12 cellular contexts compared by ENCODE assay signal in genomic region chr19:41551711-41552110, GRCh38. TPM values are rescaled to one million over a fixed set of nuclear protein-coding genes. Genes with fewer than 3 reads are reported as not detected.
DNase-seq lines count a peak whose midpoint lies in the region; ATAC-seq and TF ChIP-seq lines count a peak whose summit lies in the region.
"Had no signal": no experiment of that assay in that cellular context is flagged by ENCODE, and none has a peak within 500 bp of the region (broad histone marks: within the 10 kb centered on the region; RNA-seq: fewer than 3 reads in every experiment).

No MANE protein-coding gene starts in this region.

- H2AFZ ChIP-seq in MM.1S (ENCODE audit: low read length), result no peak overlapping the region
- H2AFZ ChIP-seq in mesenchymal stem cell (ENCODE audit: low read depth, low read length), result no peak overlapping the region

- no peaks in the 10 kb centered on the region for H3K9me3 Mint-ChIP-seq in activated CD4-positive, alpha-beta T cell treated with anti-CD3 and anti-CD28 coated beads, Interleukin-2, amount 10 ng/mL, durations not matched to agents 24 days and 14 days
- H3K9me3 Mint-ChIP-seq in activated naive CD8-positive, alpha-beta T cell treated with anti-CD3 and anti-CD28 coated beads, Interleukin-2, amount 50 U/mL, for 24 hours, result peaks cover 4% of the 10 kb centered on the region
- no peaks in the 10 kb centered on the region for H3K9me3 Mint-ChIP-seq in stimulated activated effector memory CD8-positive, alpha-beta T cell treated with anti-CD3 and anti-CD28 coated beads, Interleukin-12 subunit alpha, Interleukin-12 subunit beta, amount 100 ng/mL, for 72 hours

- no peak overlapping the region for H2BK12ac ChIP-seq in mesenchymal stem cell (ENCODE audit: low read length in 2 of 2)

- H2BK15ac ChIP-seq in mesenchymal stem cell (ENCODE audit: low read depth, poor library complexity, severe bottlenecking), result no peak overlapping the region

- H3K4me1 Mint-ChIP-seq in activated CD4-positive, alpha-beta T cell treated with anti-CD3 and anti-CD28 coated beads, Interleukin-2, amount 10 ng/mL, durations not matched to agents 24 days and 14 days, result peaks cover 63% of the 10 kb centered on the region
- H3K4me1 Mint-ChIP-seq in activated naive CD8-positive, alpha-beta T cell treated with anti-CD3 and anti-CD28 coated beads, Interleukin-2, amount 50 U/mL, for 24 hours, result peaks cover 70% of the 10 kb centered on the region
- peaks cover 67% of the 10 kb centered on the region for H3K4me1 Mint-ChIP-seq in stimulated activated effector memory CD8-positive, alpha-beta T cell treated with anti-CD3 and anti-CD28 coated beads, Interleukin-12 subunit alpha, Interleukin-12 subunit beta, amount 100 ng/mL, for 72 hours

- peak overlapping the region; percentile 99 for H3K4me3 Mint-ChIP-seq in activated CD4-positive, alpha-beta T cell treated with anti-CD3 and anti-CD28 coated beads, Interleukin-2, amount 10 ng/mL, durations not matched to agents 24 days and 14 days
- H3K4me3 Mint-ChIP-seq in activated naive CD8-positive, alpha-beta T cell treated with anti-CD3 and anti-CD28 coated beads, Interleukin-2, amount 50 U/mL, for 24 hours, result peak overlapping the region; percentile 92
- peak overlapping the region; percentile 86 for H3K4me3 Mint-ChIP-seq in stimulated activated effector memory CD8-positive, alpha-beta T cell treated with anti-CD3 and anti-CD28 coated beads, Interleukin-12 subunit alpha, Interleukin-12 subunit beta, amount 100 ng/mL, for 72 hours

- H3K9ac ChIP-seq in MM.1S (ENCODE audit: low read length), result peak overlapping the region; percentile 99
- H3K9ac ChIP-seq in mesenchymal stem cell (ENCODE audit: low read length), result no peak overlapping the region

- H3K36me3 ChIP-seq in MM.1S (replicated peaks; ENCODE audit: insufficient read depth, low read length), result peaks cover 4% of the 10 kb centered on the region; the same call in 1 of the 2 replicates
- H3K36me3 ChIP-seq in mesenchymal stem cell (ENCODE audit: control insufficient read depth in 1 of 2, insufficient read depth in 2 of 2, low read depth in 1 of 2, low read length in 2 of 2), result no peaks in the 10 kb centered on the region

- H2AK5ac ChIP-seq in mesenchymal stem cell (ENCODE audit: low read length, severe bottlenecking), result no peak overlapping the region

- no peak overlapping the region for H2BK5ac ChIP-seq in mesenchymal stem cell (ENCODE audit: low read depth, low read length, poor library complexity, severe bottlenecking)

- H3K14ac ChIP-seq in mesenchymal stem cell (ENCODE audit: low read length in 2 of 2), result no peak overlapping the region

- H4K20me1 ChIP-seq in MM.1S (ENCODE audit: insufficient read depth, low read length), result no peaks in the 10 kb centered on the region

- H3K9me3 ChIP-seq in MM.1S (replicated peaks; ENCODE audit: insufficient read depth, low read length) (no peaks in the 10 kb centered on the region), mesenchymal stem cell (ENCODE audit: control insufficient read depth, low read length) (peaks cover 3% of the 10 kb centered on the region)

- H2BK120ac ChIP-seq in mesenchymal stem cell (ENCODE audit: low read depth, low read length), result no peak overlapping the region

- no peak overlapping the region for H3K18ac ChIP-seq in mesenchymal stem cell (ENCODE audit: low read depth in 1 of 2, low read length in 2 of 2)

- WGBS in mesenchymal stem cell, result 61% methylated on average over 5 of the region's 6 CpGs

- H3K9me2 ChIP-seq in MM.1S (replicated peaks; ENCODE audit: insufficient read depth, low read length), result no peaks in the 10 kb centered on the region

- no peak overlapping the region for H3K23ac ChIP-seq in mesenchymal stem cell (ENCODE audit: low read length in 2 of 2)

- peak overlapping the region; percentile 99 for H3K27ac Mint-ChIP-seq in activated CD4-positive, alpha-beta T cell treated with anti-CD3 and anti-CD28 coated beads, Interleukin-2, amount 10 ng/mL, durations not matched to agents 24 days and 14 days
- peak overlapping the region; percentile 100 for H3K27ac Mint-ChIP-seq in activated naive CD8-positive, alpha-beta T cell treated with anti-CD3 and anti-CD28 coated beads, Interleukin-2, amount 50 U/mL, for 24 hours
- H3K27ac Mint-ChIP-seq in stimulated activated effector memory CD8-positive, alpha-beta T cell treated with anti-CD3 and anti-CD28 coated beads, Interleukin-12 subunit alpha, Interleukin-12 subunit beta, amount 100 ng/mL, for 72 hours, result peak overlapping the region; percentile 97

- peak overlapping the region; percentile 90 for H3K4me2 ChIP-seq in MM.1S (ENCODE audit: low read depth, low read length)
- no peak overlapping the region for H3K4me2 ChIP-seq in mesenchymal stem cell (ENCODE audit: low read length, poor library complexity, severe bottlenecking)

- TF ChIP-seq CTCF in MM.1S (IDR thresholded peaks at IDR 0.05; ENCODE audit: low read length), result no peak

- no peak overlapping the region for H4K91ac ChIP-seq in mesenchymal stem cell (ENCODE audit: low read length)

- H3K27ac ChIP-seq in MM.1S (ENCODE audit: low read length) (peak overlapping the region; percentile 99), mesenchymal stem cell (ENCODE audit: low read length, poor library complexity, severe bottlenecking) (no peak overlapping the region)

- peaks cover 93% of the 10 kb centered on the region for H3F3A ChIP-seq in MM.1S (ENCODE audit: insufficient read depth, low read length)

- H3K27me3 ChIP-seq in MM.1S (replicated peaks; ENCODE audit: insufficient read depth, low read length) (no peaks in the 10 kb centered on the region), mesenchymal stem cell (ENCODE audit: control insufficient read depth in 1 of 2, insufficient read depth in 1 of 2, low read length in 2 of 2) (peaks cover 16 to 45% of the 10 kb centered on the region in 2 experiments)

- H3K4me1 ChIP-seq in MM.1S (ENCODE audit: low read length) (peaks cover 58% of the 10 kb centered on the region), mesenchymal stem cell (ENCODE audit: control insufficient read depth, insufficient read depth, low read depth, low read length) (no peaks in the 10 kb centered on the region)

- H3K36me3 Mint-ChIP-seq in activated CD4-positive, alpha-beta T cell treated with anti-CD3 and anti-CD28 coated beads, Interleukin-2, amount 10 ng/mL, durations not matched to agents 24 days and 14 days (ENCODE audit: low read depth), result peaks cover 64% of the 10 kb centered on the region
- H3K36me3 Mint-ChIP-seq in activated naive CD8-positive, alpha-beta T cell treated with anti-CD3 and anti-CD28 coated beads, Interleukin-2, amount 50 U/mL, for 24 hours (ENCODE audit: low read depth), result peaks cover 62% of the 10 kb centered on the region
- H3K36me3 Mint-ChIP-seq in stimulated activated effector memory CD8-positive, alpha-beta T cell treated with anti-CD3 and anti-CD28 coated beads, Interleukin-12 subunit alpha, Interleukin-12 subunit beta, amount 100 ng/mL, for 72 hours, result peaks cover 79% of the 10 kb centered on the region

- H3K4me3 ChIP-seq in MM.1S (ENCODE audit: low read length) (peak overlapping the region; percentile 95), mesenchymal stem cell (ENCODE audit: insufficient read depth in 1 of 2, low read depth in 1 of 2, low read length in 2 of 2) (no peak overlapping the region)

- H3K4ac ChIP-seq in mesenchymal stem cell (ENCODE audit: low read depth in 1 of 2, low read length in 2 of 2), result no peak overlapping the region

- ATAC-seq in activated naive CD8-positive, alpha-beta T cell treated with anti-CD3 and anti-CD28 coated beads, Interleukin-2, amount 50 U/mL, for 24 hours, result no peak
- no peak for ATAC-seq in stimulated activated effector memory CD8-positive, alpha-beta T cell treated with anti-CD3 and anti-CD28 coated beads, Interleukin-12 subunit alpha, Interleukin-12 subunit beta, amount 100 ng/mL, for 72 hours
- no peak for ATAC-seq in GM21786 (IDR thresholded peaks at IDR 0.05; ENCODE audit: unreplicated experiment)

- H3K79me1 ChIP-seq in mesenchymal stem cell (replicated peaks; ENCODE audit: low read length, poor library complexity, severe bottlenecking), result no peaks in the 10 kb centered on the region

- intact Hi-C loops in activated CD4-positive, alpha-beta T cell treated with anti-CD3 and anti-CD28 coated beads, Interleukin-2, amount 10 ng/mL, durations not matched to agents 24 days and 14 days (cut with micrococcal nuclease), result loop anchor here (1.0 kb wide), 1 partner anchor 8 kb away; no protein-coding TSS in a partner anchor

- H3K27me3 Mint-ChIP-seq in activated CD4-positive, alpha-beta T cell treated with anti-CD3 and anti-CD28 coated beads, Interleukin-2, amount 10 ng/mL, durations not matched to agents 24 days and 14 days, result no peaks in the 10 kb centered on the region
- H3K27me3 Mint-ChIP-seq in activated naive CD8-positive, alpha-beta T cell treated with anti-CD3 and anti-CD28 coated beads, Interleukin-2, amount 50 U/mL, for 24 hours, result no peaks in the 10 kb centered on the region

- H4K8ac ChIP-seq in mesenchymal stem cell (ENCODE audit: low read length), result no peak overlapping the region

- DNase-seq in activated CD4-positive, alpha-beta T cell treated with anti-CD3 and anti-CD28 coated beads, Interleukin-2, amount 10 ng/mL, durations not matched to agents 24 days and 14 days, result peak; percentile 72
- DNase-seq in activated CD4-positive, alpha-beta T cell treated with anti-CD3 and anti-CD28 coated beads, Interleukin-2, amount 50 U/mL, for 4 hours, result no peak
- DNase-seq in MM.1S (peak; percentile 48), mesenchymal stem cell (no peak), GM03348 (ENCODE audit: low spot score) (no peak)
- no peak for DNase-seq in activated naive CD8-positive, alpha-beta T cell treated with anti-CD3 and anti-CD28 coated beads, Interleukin-2, amount 50 U/mL, for 24 hours
- DNase-seq in stimulated activated effector memory CD8-positive, alpha-beta T cell treated with anti-CD3 and anti-CD28 coated beads, Interleukin-12 subunit alpha, Interleukin-12 subunit beta, amount 100 ng/mL, for 72 hours (ENCODE audit: low spot score in 2 of 2), result peak in 1 of 2 donors; percentile 51
- DNase-seq: DMS53, IMR-90, NCI-H748 treated with DMSO at 0.1 percent for 48 hours, SHP77 treated with DMSO at 0.1 percent for 48 hours had no signal

- H3K79me2 ChIP-seq in MM.1S (ENCODE audit: low read length), result peaks cover 93% of the 10 kb centered on the region

RNA-seq across cellular contexts. Expression of gene CEACAM21, which starts 24.3 kb away (rescaled TPM):
- total RNA-seq in activated CD4-positive, alpha-beta T cell treated with anti-CD3 and anti-CD28 coated beads, Interleukin-2, amount 10 ng/mL, durations not matched to agents 24 days and 14 days, result 31.1 and 32.8 TPM in 2 replicates
- polyA plus RNA-seq in mesenchymal stem cell (2013, experiment 1 of 2), result 0.10 TPM
- polyA plus RNA-seq in mesenchymal stem cell (2013, experiment 2 of 2), result 0.14 TPM
- total RNA-seq: IMR-90 had no signal
- polyA plus RNA-seq: IMR-90 had no signal

Comparison
In these comparisons a context has a peak if more than half of its experiments do, and no peak if none do; other contexts are left out.
1. DNase-seq: peak in activated CD4-positive, alpha-beta T cell treated with anti-CD3 and anti-CD28 coated beads, Interleukin-2, amount 10 ng/mL, durations not matched to agents 24 days and 14 days (single experiment) and MM.1S (single experiment); none in activated CD4-positive, alpha-beta T cell treated with anti-CD3 and anti-CD28 coated beads, Interleukin-2, amount 50 U/mL, for 4 hours (0 of 2), activated naive CD8-positive, alpha-beta T cell treated with anti-CD3 and anti-CD28 coated beads, Interleukin-2, amount 50 U/mL, for 24 hours (single experiment), mesenchymal stem cell (single experiment) and GM03348 (single experiment).
2. Peak in every context shown above with its lines, with median percentiles within 50 percentile points of each other: H3K27ac Mint-ChIP-seq and H3K4me3 Mint-ChIP-seq.